ENCODE assay signal across 22 cellular contexts in the genomic region with DNA sequence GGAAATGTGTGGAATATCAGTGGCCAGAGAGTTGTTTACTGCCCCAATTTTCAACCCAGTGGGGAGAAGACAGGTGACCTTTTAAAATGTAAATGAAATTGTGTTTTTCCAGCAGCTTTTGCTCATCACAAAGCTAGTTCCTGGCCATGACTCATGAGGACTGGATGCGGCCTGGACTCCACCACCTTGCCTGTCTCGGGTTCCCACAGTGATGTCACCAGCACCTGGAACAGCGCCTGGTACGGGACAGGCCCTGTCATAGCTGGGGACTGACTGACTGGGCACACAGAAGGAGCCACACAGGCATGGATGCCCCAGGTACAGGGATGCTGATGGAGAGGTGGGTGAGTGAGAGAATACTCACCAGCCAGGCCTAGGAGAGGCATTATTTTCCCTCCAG.
DNase-seq lines count a peak whose midpoint lies in the region; ATAC-seq and TF ChIP-seq lines count a peak whose summit lies in the region.
"Had no signal": no experiment of that assay in that cellular context is flagged by ENCODE, and none has a peak within 500 bp of the region (broad histone marks: within the 10 kb centered on the region; RNA-seq: fewer than 3 reads in every experiment).

No MANE protein-coding gene starts in this region.

- H4K20me1 ChIP-seq in BLaER1 = no peaks in the 10 kb centered on the region

- H3K36me3 ChIP-seq in BLaER1 (no peaks in the 10 kb centered on the region), RWPE2 (ENCODE audit: low read depth) (no peaks in the 10 kb centered on the region)
- H3K36me3 ChIP-seq: vagina had no signal

- no peak overlapping the region for H3K9ac ChIP-seq in BLaER1

- H3K9me3 ChIP-seq in BLaER1 = no peaks in the 10 kb centered on the region
- H3K9me3 ChIP-seq in RWPE2 (ENCODE audit: severe bottlenecking) = no peaks in the 10 kb centered on the region
- H3K9me3 ChIP-seq: vagina had no signal

- H3K27me3 ChIP-seq in BLaER1 = no peaks in the 10 kb centered on the region
- H3K27me3 ChIP-seq in RWPE2 (ENCODE audit: insufficient read depth, poor library complexity, severe bottlenecking) = no peaks in the 10 kb centered on the region
- H3K27me3 ChIP-seq: vagina had no signal

- H3K27ac ChIP-seq in BLaER1 (no peak overlapping the region), RWPE2 (ENCODE audit: poor library complexity, severe bottlenecking) (no peak overlapping the region)
- H3K27ac ChIP-seq: dorsolateral prefrontal cortex, SK-N-MC, vagina had no signal

- H3K4me1 ChIP-seq in BLaER1 (peaks cover 11% of the 10 kb centered on the region), RWPE2 (ENCODE audit: insufficient read depth, poor library complexity, severe bottlenecking) (no peaks in the 10 kb centered on the region)
- H3K4me1 ChIP-seq: vagina had no signal

- ATAC-seq in RWPE2 (ENCODE audit: low read depth) (peak; percentile 79), HG03025 (IDR thresholded peaks at IDR 0.05; ENCODE audit: low FRiP score, unreplicated experiment) (no peak), HG03196 (IDR thresholded peaks at IDR 0.05; ENCODE audit: unreplicated experiment) (no peak)
- ATAC-seq: left colon; naive thymus-derived CD8-positive, alpha-beta T cell; sciatic nerve had no signal

- H3K4me3 ChIP-seq in BLaER1 = no peak overlapping the region
- H3K4me3 ChIP-seq in RWPE2 (ENCODE audit: severe bottlenecking) = no peak overlapping the region
- no peak overlapping the region for H3K4me3 ChIP-seq in epithelial cell of proximal tubule (ENCODE audit: low read depth, low read length)
- H3K4me3 ChIP-seq: dorsolateral prefrontal cortex, SK-N-MC, vagina had no signal

- DNase-seq in HT1080 (ENCODE audit: low read depth) = peak; percentile 75
- DNase-seq in RWPE2 (ENCODE audit: low spot score) = no peak
- peak; percentile 7 for DNase-seq in epithelial cell of proximal tubule (ENCODE audit: low read depth)
- no peak for DNase-seq in COLO829 (ENCODE audit: low spot score)
- no peak for DNase-seq in NCI-H345 treated with DMSO at 0.1 percent for 48 hours (lab: John Stamatoyannopoulos, UW; ENCODE audit: unreplicated experiment)
- DNase-seq: activated B cell treated with CpG ODN at 0.5 μM for 24 hours; activated CD4-positive, alpha-beta memory T cell treated with anti-CD3 and anti-CD28 coated beads for 36 hours; activated gamma-delta T cell treated with Interleukin-2 at 50 U/mL for 16 hours; amniotic stem cell; DMS 273 treated with DMSO at 0.1 percent for 48 hours; GOT3; left colon; naive thymus-derived CD8-positive, alpha-beta T cell; NCI-H1436 treated with DMSO at 0.1 percent for 48 hours; NCI-H2227 treated with DMSO at 0.1 percent for 48 hours had no signal

- H3K4me2 ChIP-seq in BLaER1 = peak overlapping the region; percentile 49

- TF ChIP-seq CTCF in RWPE2 (IDR thresholded peaks at IDR 0.05; ENCODE audit: poor library complexity, severe bottlenecking) = no peak
- no peak for TF ChIP-seq CTCF in epithelial cell of proximal tubule (conservative IDR thresholded peaks at IDR 0.05; ENCODE audit: low read depth, low read length)

Comparison
In these comparisons a context has a peak if more than half of its experiments do, and no peak if none do; other contexts are left out.
1. DNase-seq: peak in HT1080 (single experiment) and epithelial cell of proximal tubule (single experiment); none in RWPE2 (single experiment), COLO829 (single experiment) and NCI-H345 treated with DMSO at 0.1 percent for 48 hours (single experiment).